9 cellular contexts compared by ENCODE assay signal in genomic region chr7:155811895-155812761, GRCh38. TPM values are rescaled to one million over a fixed set of nuclear protein-coding genes. Genes with fewer than 3 reads are reported as not detected.
DNase-seq lines count a peak whose midpoint lies in the region; FAIRE-seq and TF ChIP-seq lines count a peak whose summit lies in the region.
"Had no signal": no experiment of that assay in that cellular context is flagged by ENCODE, and none has a peak within 500 bp of the region (broad histone marks: within the 10 kb centered on the region; RNA-seq: fewer than 3 reads in every experiment).

TSS of gene SHH (minus strand) at chr7:155812463. CDS start at chr7:155812122, 341 bp downstream.

- 5% methylated on average over 34 of the region's 53 CpGs; no CpG with 5 or more reads in 1 of the 2 experiments for WGBS in H1 (ENCODE audit: extremely low coverage in 1 of 2, insufficient coverage in 1 of 2, insufficient read length in 1 of 2, insufficient replicate concordance in 2 of 2, low coverage in 1 of 2, low lambda C conversion rate in 2 of 2, missing lambda C conversion rate in 1 of 2), 2 experiments

- peak in 1 of 5 donors; percentile 22 for DNase-seq in CD4-positive, alpha-beta memory T cell
- no peak for DNase-seq in MG63
- DNase-seq in H1 (ENCODE audit: low read depth in 1 of 2, low spot score in 2 of 2), result no peak
- DNase-seq in nephron progenitor cell, result no peak
- DNase-seq in NCI-H526 treated with DMSO at 0.1 percent for 48 hours (lab: John Stamatoyannopoulos, UW), result no peak
- no peak for DNase-seq in GOT3 (lab: John Stamatoyannopoulos, UW)
- DNase-seq in activated CD8-positive, alpha-beta memory T cell treated with anti-CD3 and anti-CD28 coated beads, Interleukin-2, amount 50 U/mL, for 4 hours, result no peak
- no peak for DNase-seq in cardiac septum (ENCODE audit: low spot score)
- DNase-seq: activated effector memory CD4-positive, alpha-beta T cell treated with Interleukin-2 at 50 U/mL for 16 hours had no signal

- H3K23ac ChIP-seq in H1 (ENCODE audit: insufficient read length), result no peak within 1 kb of the TSS

- H3K56ac ChIP-seq in H1 (replicated peaks; ENCODE audit: insufficient read length, low read depth, low read length), result no peak within 1 kb of the TSS

- TF ChIP-seq CTCF in H1 (IDR thresholded peaks at IDR 0.05; ENCODE audit: control extremely low read depth in 1 of 3, insufficient read depth in 1 of 3, low read depth in 1 of 3, low read length in 3 of 3) (no peak), nephron progenitor cell (IDR thresholded peaks at IDR 0.05) (no peak)

- H3K14ac ChIP-seq in H1 (ENCODE audit: insufficient read length), result no peak within 1 kb of the TSS

- H3K79me1 ChIP-seq in H1 (ENCODE audit: low read depth, low read length), result no peaks in the 10 kb centered on the region

- H2BK15ac ChIP-seq in H1 (ENCODE audit: low read length), result no peak within 1 kb of the TSS

- no peaks in the 10 kb centered on the region for H3K9me3 ChIP-seq in CD4-positive, alpha-beta memory T cell (ENCODE audit: control insufficient read depth in 1 of 2, low read length in 2 of 2)
- H3K9me3 ChIP-seq in MG63 (no peaks in the 10 kb centered on the region), H1 (ENCODE audit: insufficient read depth in 2 of 2, low read depth in 1 of 2, low read length in 1 of 2) (no peaks in the 10 kb centered on the region)

- H3K27me3 Mint-ChIP-seq in CD4-positive, alpha-beta memory T cell, result peaks cover 46 to 53% of the 10 kb centered on the region in 2 donors
- peaks cover 93% of the 10 kb centered on the region for H3K27me3 Mint-ChIP-seq in nephron progenitor cell (ENCODE audit: low read depth, poor library complexity)

- H3K4me3 Mint-ChIP-seq in CD4-positive, alpha-beta memory T cell, result peak within 1 kb of the TSS in 6 of 8 donors; percentile 33 to 77 (median 68)
- peak within 1 kb of the TSS; percentile 74 for H3K4me3 Mint-ChIP-seq in nephron progenitor cell

- no peak within 1 kb of the TSS; the same call in 1 of the 2 replicates for H2AK5ac ChIP-seq in H1 (ENCODE audit: low read depth, low read length)

- intact Hi-C loops in CD4-positive, alpha-beta memory T cell (cut with micrococcal nuclease), result no loop called here
- intact Hi-C loops in cardiac septum (cut with DNase I), result no loop called here

- peaks cover 3% of the 10 kb centered on the region for H3K4me1 ChIP-seq in CD4-positive, alpha-beta memory T cell (ENCODE audit: insufficient read depth, low read length)
- H3K4me1 ChIP-seq in H1 (replicated peaks in 1 of 4; ENCODE audit: control insufficient read depth in 3 of 4, insufficient read depth in 4 of 4, low read length in 3 of 4), result peaks cover 5 to 58% (median 31%) of the 10 kb centered on the region in 4 experiments

- H3K4ac ChIP-seq in H1 (replicated peaks; ENCODE audit: insufficient read length, low read depth, low read length), result no peak within 1 kb of the TSS

- TF ChIP-seq POLR2A in H1 (IDR thresholded peaks at IDR 0.05; ENCODE audit: control extremely low read depth in 1 of 2, low read depth in 2 of 2, low read length in 2 of 2), result no peak

- no peak within 1 kb of the TSS for H3K18ac ChIP-seq in H1 (ENCODE audit: extremely low read depth, low read length)

- H2BK120ac ChIP-seq in H1 (replicated peaks; ENCODE audit: low read depth, low read length), result no peak within 1 kb of the TSS

- peak within 1 kb of the TSS; percentile 25 for H4K91ac ChIP-seq in H1 (replicated peaks; ENCODE audit: insufficient read length, low read length)

- no peak for TF ChIP-seq RAD21 in H1 (IDR thresholded peaks at IDR 0.05 in 1 of 2, conservative IDR thresholded peaks at IDR 0.05 in 1 of 2; ENCODE audit: low read depth in 2 of 2, low read length in 2 of 2)

- H3K27ac Mint-ChIP-seq in CD4-positive, alpha-beta memory T cell, result peak within 1 kb of the TSS in 1 of 7 donors; percentile 29
- H3K27ac Mint-ChIP-seq in nephron progenitor cell, result no peak within 1 kb of the TSS

- no peaks in the 10 kb centered on the region for H3K79me2 ChIP-seq in H1 (ENCODE audit: control insufficient read depth in 1 of 2, insufficient read depth in 2 of 2, low read length in 2 of 2)

- TF ChIP-seq EP300 in H1 (IDR thresholded peaks at IDR 0.05; ENCODE audit: borderline replicate concordance in 1 of 2, low read depth in 2 of 2, low read length in 2 of 2), result no peak

- H4K20me1 ChIP-seq in H1 (replicated peaks in 1 of 2; ENCODE audit: control insufficient read depth in 1 of 2, insufficient read depth in 2 of 2, low read length in 2 of 2), result peaks cover 14 to 30% of the 10 kb centered on the region in 2 experiments

- H3K36me3 ChIP-seq in CD4-positive, alpha-beta memory T cell (ENCODE audit: insufficient read depth, low read length), result no peaks in the 10 kb centered on the region
- H3K36me3 ChIP-seq in MG63, result no peaks in the 10 kb centered on the region
- 0 out of 8 replicates have a peak, but pooled peaks cover 0 to 3% (median 0%) of the 10 kb centered on the region in 4 experiments for H3K36me3 ChIP-seq in H1 (ENCODE audit: control insufficient read depth in 2 of 4, insufficient read depth in 4 of 4, low read length in 3 of 4)

- H2BK20ac ChIP-seq in H1 (ENCODE audit: low read length), result no peak within 1 kb of the TSS

- no peaks in the 10 kb centered on the region for H3K9me3 Mint-ChIP-seq in CD4-positive, alpha-beta memory T cell
- no peaks in the 10 kb centered on the region for H3K9me3 Mint-ChIP-seq in nephron progenitor cell

- peaks cover 7% of the 10 kb centered on the region; the same call in 1 of the 2 replicates for H3K23me2 ChIP-seq in H1 (ENCODE audit: low read depth, low read length)

- H3K27ac ChIP-seq in CD4-positive, alpha-beta memory T cell (ENCODE audit: low read depth, low read length), result no peak within 1 kb of the TSS
- no peak within 1 kb of the TSS for H3K27ac ChIP-seq in H1 (ENCODE audit: low read depth, low read length)

- H2BK5ac ChIP-seq in H1 (ENCODE audit: low read depth, low read length), result no peak within 1 kb of the TSS

- CTCF ChIA-PET in CD4-positive, alpha-beta memory T cell (lab: Charles Lee; ENCODE audit: partially characterized antibody), result no interaction called here
- CTCF ChIA-PET in H1 (lab: Charles Lee; ENCODE audit: partially characterized antibody), result interaction anchor here (2.3 kb wide), 1 partner anchor 661 kb away, joined by 6 read pairs; no protein-coding TSS in a partner anchor

- H3K36me3 Mint-ChIP-seq in CD4-positive, alpha-beta memory T cell, result no peaks in the 10 kb centered on the region
- H3K36me3 Mint-ChIP-seq in nephron progenitor cell (ENCODE audit: low read depth), result no peaks in the 10 kb centered on the region

- H2AFZ ChIP-seq in H1 (ENCODE audit: low read length), result no peak within 1 kb of the TSS

- peak within 1 kb of the TSS; percentile 40 to 68 for H3K4me2 ChIP-seq in H1 (ENCODE audit: insufficient read depth in 1 of 2, low read depth in 2 of 2, low read length in 2 of 2)

- no peak within 1 kb of the TSS; the same call in 1 of the 2 replicates for H4K8ac ChIP-seq in H1 (ENCODE audit: extremely low read depth, insufficient read depth, low read length)

- H3K9ac ChIP-seq in H1 (replicated peaks in 1 of 4; ENCODE audit: extremely low read depth in 1 of 4, low read depth in 3 of 4, low read length in 3 of 4), result no peak within 1 kb of the TSS

- POLR2A ChIA-PET in CD4-positive, alpha-beta memory T cell (lab: Charles Lee; ENCODE audit: partially characterized antibody), result interaction anchor here (0.6 kb wide), 1 partner anchor 798 kb away, joined by 3 read pairs; no protein-coding TSS in a partner anchor
- POLR2A ChIA-PET in H1 (lab: Charles Lee; ENCODE audit: partially characterized antibody), result interaction anchor here (0.5 to 0.7 kb wide), 2 partner anchors 385 to 1207 kb away, joined by 3 read pairs; no protein-coding TSS in a partner anchor

- no peak within 1 kb of the TSS for H4K5ac ChIP-seq in H1 (ENCODE audit: insufficient read length, low read depth, low read length)

- peak within 1 kb of the TSS; percentile 50; the same call in 1 of the 2 replicates for H2BK12ac ChIP-seq in H1 (ENCODE audit: low read depth, low read length)

- peaks cover 9 to 38% (median 21%) of the 10 kb centered on the region in 4 donors for H3K4me1 Mint-ChIP-seq in CD4-positive, alpha-beta memory T cell
- H3K4me1 Mint-ChIP-seq in nephron progenitor cell, result peaks cover 49% of the 10 kb centered on the region

- no peak for FAIRE-seq in H1 (lab: Jason Lieb, UNC)

- peaks cover 20% of the 10 kb centered on the region for H3K27me3 ChIP-seq in CD4-positive, alpha-beta memory T cell (ENCODE audit: insufficient read depth, low read length)
- H3K27me3 ChIP-seq in MG63 (peaks cover 21% of the 10 kb centered on the region), H1 (replicated peaks in 1 of 4; ENCODE audit: control insufficient read depth in 3 of 4, extremely low read depth in 1 of 4, insufficient read depth in 3 of 4, low read length in 3 of 4) (peaks cover 74 to 89% (median 80%) of the 10 kb centered on the region in 4 experiments)

- no peak within 1 kb of the TSS for H3K4me3 ChIP-seq in CD4-positive, alpha-beta memory T cell (ENCODE audit: low read length in 2 of 2)
- H3K4me3 ChIP-seq in MG63 (peak within 1 kb of the TSS; percentile 22; the same call in 1 of the 2 replicates), H1 (ENCODE audit: extremely low read depth in 1 of 4, insufficient read depth in 2 of 4, low read depth in 3 of 4, low read length in 4 of 4) (peak within 1 kb of the TSS in 2 of 4 experiments; percentile 11 to 56; a peak in 5 of 8 replicates)

TF ChIP-seq in H1, 55 proteins besides CTCF, POLR2A, EP300 and RAD21 (continues in another document):
- TF ChIP-seq EZH2 (IDR thresholded peaks at IDR 0.05; ENCODE audit: low read depth, low read length, severe bottlenecking), result peak; percentile 93
- peak; percentile 93 for TF ChIP-seq SUZ12 (IDR thresholded peaks at IDR 0.05; ENCODE audit: low read length)
- TF ChIP-seq RNF2 (IDR thresholded peaks at IDR 0.05; ENCODE audit: borderline replicate concordance, low read depth, low read length, missing control alignments, poor library complexity, severe bottlenecking), result peak; percentile 83

RNA-seq across cellular contexts. Expression of gene SHH, which starts in this region (rescaled TPM):
- not detected for total RNA-seq in CD4-positive, alpha-beta memory T cell
- polyA plus RNA-seq in CD4-positive, alpha-beta memory T cell, result under 1 TPM in 1 of 2 donors, not detected in 1; 0.03 TPM
- not detected in 2 replicates for total RNA-seq in MG63 (2014; rRNA removed; shearing (Covaris generic); ENCODE audit: low replicate concordance)
- not detected in 2 replicates for total RNA-seq in H1 (2021; fragmentation: NEBNext Ultra II Directional; extraction: Animal tissue kit (Norgen Biotek cat#: 25700))
- polyA plus RNA-seq in H1 (2011; rRNA removed), result not detected in 2 replicates
- 0.01 TPM for polyA plus RNA-seq in H1 (2011; cell fraction: cytosol; rRNA removed)
- not detected for polyA plus RNA-seq in H1 (2011; cell fraction: nucleus; rRNA removed)
- polyA plus RNA-seq in H1 (2012, experiment 1 of 2), result not detected in 4 replicates
- polyA plus RNA-seq in H1 (2012, experiment 2 of 2), result not detected
- under 0.01 TPM for polyA plus RNA-seq in H1 (2013, experiment 1 of 2)
- polyA plus RNA-seq in H1 (2013, experiment 2 of 2), result 0.04 TPM
- polyA minus RNA-seq in H1 (2011; rRNA and poly(A)+ RNA removed), result 0.03 TPM in 1 of 2 replicates, not detected in the other
- not detected for polyA minus RNA-seq in H1 (2011; cell fraction: cytosol; rRNA and poly(A)+ RNA removed)
- polyA minus RNA-seq in H1 (2011; cell fraction: nucleus; rRNA and poly(A)+ RNA removed), result not detected
- not detected for total RNA-seq in cardiac septum
